15 cellular contexts compared by ENCODE assay signal in genomic region chr1:162712317-162713029, GRCh38.
"Had no signal": no experiment of that assay in that cellular context is flagged by ENCODE, and none has a peak within 500 bp of the region (broad histone marks: within the 10 kb centered on the region; RNA-seq: fewer than 3 reads in every experiment).

No MANE protein-coding gene starts in this region.

- ATAC-seq: activated CD8-positive, alpha-beta T cell treated with anti-CD3 and anti-CD28 coated beads for 36 hours; heart right ventricle; left lobe of liver; T-cell had no signal

- H3K4me3 ChIP-seq: coronary artery, heart right ventricle, neural progenitor cell had no signal

- H3K27ac ChIP-seq: coronary artery, heart right ventricle, neural progenitor cell, WERI-Rb-1 had no signal

- H3K36me3 ChIP-seq: heart right ventricle, neural progenitor cell, WERI-Rb-1 had no signal

- H3K9ac ChIP-seq: neural progenitor cell had no signal

- H3K27me3 ChIP-seq: heart right ventricle, neural progenitor cell had no signal

- H3K4me1 ChIP-seq: neural progenitor cell had no signal

- H3K9me3 ChIP-seq: heart right ventricle had no signal

- DNase-seq: activated CD4-positive, alpha-beta T cell treated with anti-CD3 and anti-CD28 coated beads for 4 hours; activated CD8-positive, alpha-beta T cell treated with anti-CD3 and anti-CD28 coated beads for 36 hours; activated naive CD4-positive, alpha-beta T cell treated with anti-CD3 and anti-CD28 coated beads for 36 hours; caudate nucleus; effector CD4-positive, alpha-beta T cell; foreskin melanocyte; heart right ventricle; islet precursor cell; stimulated activated CD4-positive, alpha-beta T cell treated with anti-CD3 and anti-CD28 coated beads, Interleukin-12 subunit alpha, Interleukin-12 subunit beta, amount 100 ng/mL, for 4 hours; stimulated activated naive CD4-positive, alpha-beta T cell; T-cell; WERI-Rb-1 had no signal
